In the genomic region with DNA sequence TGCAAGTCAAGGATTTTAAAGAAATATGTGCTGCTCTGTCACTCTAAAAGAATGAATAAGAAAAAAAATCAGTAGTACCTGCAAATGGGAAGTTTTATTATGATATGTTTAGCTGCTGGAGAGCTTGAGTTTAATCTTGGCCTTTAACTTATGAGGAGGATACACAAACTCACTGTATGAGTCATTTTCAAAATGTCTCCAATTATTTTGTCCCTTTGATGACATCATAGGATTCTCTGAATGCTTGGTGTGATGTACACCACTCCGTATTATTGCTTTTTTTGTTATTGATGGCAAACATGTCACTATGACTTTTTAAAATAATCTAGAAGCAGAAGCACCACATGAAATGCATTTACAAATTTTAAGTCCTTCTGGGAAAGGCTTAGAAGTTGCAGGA, we compare ENCODE assay signal across 20 cellular contexts.
DNase-seq lines count a peak whose midpoint lies in the region; ATAC-seq, FAIRE-seq and TF ChIP-seq lines count a peak whose summit lies in the region.
"Had no signal": no experiment of that assay in that cellular context is flagged by ENCODE, and none has a peak within 500 bp of the region (broad histone marks: within the 10 kb centered on the region; RNA-seq: fewer than 3 reads in every experiment).

No MANE protein-coding gene starts in this region.

- no peak for FAIRE-seq in H54 (lab: Jason Lieb, UNC)
- FAIRE-seq: GM18507 had no signal

- TF ChIP-seq CTCF in SK-N-SH (IDR thresholded peaks at IDR 0.05), result no peak
- no peak for TF ChIP-seq CTCF in epithelial cell of esophagus (IDR thresholded peaks at IDR 0.05; ENCODE audit: insufficient read depth, low read depth, low read length, missing control alignments)

- CTCF ChIA-PET in SK-N-SH (lab: Yijun Ruan, JAX), result interaction anchor here (1.2 to 28.1 kb wide), 3 partner anchors 15 to 817 kb away, joined by 4 to 563 read pairs (median 52); no protein-coding TSS in a partner anchor

- POLR2A ChIA-PET in SK-N-SH (lab: Yijun Ruan, JAX), result interaction anchor here (1.9 kb wide), 1 partner anchor 126 kb away, joined by 5 read pairs; the partner anchor contains the start of gene RALA

- H3F3A ChIP-seq in SK-N-SH (replicated peaks; ENCODE audit: insufficient read depth), result peaks cover 39% of the 10 kb centered on the region

- peak overlapping the region; percentile 14; the same call in 1 of the 2 replicates for H3K4me2 ChIP-seq in SK-N-SH
- H3K4me2 ChIP-seq: KMS-11 had no signal

- H3K79me2 ChIP-seq in SK-N-SH (ENCODE audit: insufficient read depth), result peaks cover 19% of the 10 kb centered on the region

- 0 out of 2 replicates have a peak, but pooled peaks cover 3% of the 10 kb centered on the region for H4K20me1 ChIP-seq in SK-N-SH (ENCODE audit: insufficient read depth)

- DNase-seq in H54 (ENCODE audit: insufficient read length, low spot score) (peak; percentile 80), SK-N-SH (no peak), epithelial cell of esophagus (ENCODE audit: low read depth) (peak; percentile 21), stromal cell of bone marrow (ENCODE audit: low read depth) (peak; percentile 70), aorta (no peak)
- no peak for DNase-seq in activated naive CD4-positive, alpha-beta T cell treated with anti-CD3 and anti-CD28 coated beads, Interleukin-2, amount 50 U/mL, for 16 hours
- DNase-seq: activated CD4-positive, CD25-positive, alpha-beta regulatory T cell treated with anti-CD3 and anti-CD28 coated beads, Interleukin-2, amount 50 U/mL, for 72 hours; activated naive CD8-positive, alpha-beta T cell treated with anti-CD3 and anti-CD28 coated beads, Interleukin-2, amount 50 U/mL, for 24 hours; activated T-cell treated with anti-CD3 and anti-CD28 coated beads for 4 hours; CD4-positive, alpha-beta memory T cell; foreskin melanocyte; NCI-H1417; NCI-H510A treated with DMSO at 0.1 percent for 48 hours; nephron progenitor cell; right cardiac atrium; stimulated activated CD4-positive, alpha-beta T cell treated with anti-CD3 and anti-CD28 coated beads, Interleukin-4, amount 100 ng/mL, for 1 hour; T-helper 1 cell had no signal

- peak overlapping the region in 1 of 2 experiments; percentile 55; a peak in 2 of 4 replicates for H3K27ac ChIP-seq in SK-N-SH (ENCODE audit: low read depth in 2 of 2, low read length in 1 of 2)
- H3K27ac ChIP-seq in aorta (ENCODE audit: low read depth in 1 of 2, low read length in 2 of 2), result no peak overlapping the region
- H3K27ac ChIP-seq: KMS-11 had no signal

- H3K9ac ChIP-seq in SK-N-SH, result no peak overlapping the region
- H3K9ac ChIP-seq: KMS-11 had no signal

- WGBS in SK-N-SH (ENCODE audit: low lambda C conversion rate), result 12% methylated on average over 1 of the region's 1 CpG
- WGBS in aorta, 2 donors, result 8 to 18% methylated on average over 1 of the region's 1 CpG

- no peak for TF ChIP-seq EP300 in SK-N-SH (IDR thresholded peaks at IDR 0.05; ENCODE audit: borderline replicate concordance in 1 of 2, low read depth in 1 of 2, low read length in 1 of 2)

- no peak overlapping the region for H3K4me3 ChIP-seq in SK-N-SH (ENCODE audit: low read depth in 2 of 2, low read length in 1 of 2)
- no peak overlapping the region for H3K4me3 ChIP-seq in epithelial cell of esophagus (ENCODE audit: low read length)
- no peak overlapping the region for H3K4me3 ChIP-seq in aorta (ENCODE audit: low read length in 2 of 2)

- H3K9me3 ChIP-seq in SK-N-SH (no peaks in the 10 kb centered on the region), aorta (ENCODE audit: control insufficient read depth, low read length) (no peaks in the 10 kb centered on the region)

- intact Hi-C loops in aorta (cut with DNase I), result no loop called here

- H3K4me1 ChIP-seq in SK-N-SH (ENCODE audit: control insufficient read depth in 1 of 2, insufficient read depth in 2 of 2, low read depth in 1 of 2, low read length in 1 of 2) (peaks cover under 1 to 10% of the 10 kb centered on the region in 2 experiments; a peak in 2 of 4 replicates), aorta (ENCODE audit: control insufficient read depth in 1 of 2, insufficient read depth in 2 of 2, low read length in 2 of 2) (peaks cover 0 to 4% of the 10 kb centered on the region in 2 donors)

- TF ChIP-seq RAD21 in SK-N-SH (IDR thresholded peaks at IDR 0.05; ENCODE audit: low read length), result no peak

- H3K9me2 ChIP-seq in SK-N-SH, result no peaks in the 10 kb centered on the region

- no peak for TF ChIP-seq POLR2A in H54 (IDR thresholded peaks at IDR 0.05; ENCODE audit: low read depth, low read length)

- H3K36me3 ChIP-seq in SK-N-SH (replicated peaks in 1 of 2; ENCODE audit: control insufficient read depth in 1 of 2, insufficient read depth in 2 of 2, low read length in 1 of 2), result no peaks in the 10 kb centered on the region
- H3K36me3 ChIP-seq in aorta (ENCODE audit: control insufficient read depth in 1 of 2, insufficient read depth in 2 of 2, low read length in 1 of 2), result no peaks in the 10 kb centered on the region

- ATAC-seq in aorta (ENCODE audit: low FRiP score) (no peak), GM19397 (IDR thresholded peaks at IDR 0.05; ENCODE audit: unreplicated experiment) (no peak)
- ATAC-seq: activated naive CD8-positive, alpha-beta T cell treated with anti-CD3 and anti-CD28 coated beads, Interleukin-2, amount 50 U/mL, for 24 hours; right cardiac atrium had no signal

- H3K27me3 ChIP-seq in SK-N-SH (ENCODE audit: insufficient read depth), result no peaks in the 10 kb centered on the region
- no peaks in the 10 kb centered on the region for H3K27me3 ChIP-seq in aorta (ENCODE audit: control insufficient read depth in 1 of 2, insufficient read depth in 2 of 2, low read length in 1 of 2)

- H2AFZ ChIP-seq in SK-N-SH (ENCODE audit: low read depth), result no peak overlapping the region

TF ChIP-seq in SK-N-SH, 30 proteins besides CTCF, POLR2A, EP300 and RAD21 (continues in another document):
- no peak for TF ChIP-seq FOXJ3 (CRISPR knock-in tag; IDR thresholded peaks at IDR 0.05)
- no peak for TF ChIP-seq RFX5 (IDR thresholded peaks at IDR 0.05; ENCODE audit: low read length)
- peak; percentile 87 for TF ChIP-seq FOSL2 (IDR thresholded peaks at IDR 0.05; ENCODE audit: borderline replicate concordance, low read depth)
- no peak for TF ChIP-seq RXRA (IDR thresholded peaks at IDR 0.05; ENCODE audit: borderline replicate concordance, low read depth)
- peak; percentile 4; the same call in 1 of the 2 replicates for TF ChIP-seq ELF1 (IDR thresholded peaks at IDR 0.05)
- TF ChIP-seq TAF1 (IDR thresholded peaks at IDR 0.05; ENCODE audit: borderline replicate concordance, low read depth, low read length), result no peak
- TF ChIP-seq, protein P1, sequence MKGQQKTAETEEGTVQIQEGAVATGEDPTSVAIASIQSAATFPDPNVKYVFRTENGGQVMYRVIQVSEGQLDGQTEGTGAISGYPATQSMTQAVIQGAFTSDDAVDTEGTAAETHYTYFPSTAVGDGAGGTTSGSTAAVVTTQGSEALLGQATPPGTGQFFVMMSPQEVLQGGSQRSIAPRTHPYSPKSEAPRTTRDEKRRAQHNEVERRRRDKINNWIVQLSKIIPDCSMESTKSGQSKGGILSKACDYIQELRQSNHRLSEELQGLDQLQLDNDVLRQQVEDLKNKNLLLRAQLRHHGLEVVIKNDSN (IDR thresholded peaks at IDR 0.05; ENCODE audit: borderline replicate concordance, low read depth), result no peak
- peak; percentile 36; the same call in 1 of the 2 replicates for TF ChIP-seq PBX3 (IDR thresholded peaks at IDR 0.05)
- TF ChIP-seq, protein P2, sequence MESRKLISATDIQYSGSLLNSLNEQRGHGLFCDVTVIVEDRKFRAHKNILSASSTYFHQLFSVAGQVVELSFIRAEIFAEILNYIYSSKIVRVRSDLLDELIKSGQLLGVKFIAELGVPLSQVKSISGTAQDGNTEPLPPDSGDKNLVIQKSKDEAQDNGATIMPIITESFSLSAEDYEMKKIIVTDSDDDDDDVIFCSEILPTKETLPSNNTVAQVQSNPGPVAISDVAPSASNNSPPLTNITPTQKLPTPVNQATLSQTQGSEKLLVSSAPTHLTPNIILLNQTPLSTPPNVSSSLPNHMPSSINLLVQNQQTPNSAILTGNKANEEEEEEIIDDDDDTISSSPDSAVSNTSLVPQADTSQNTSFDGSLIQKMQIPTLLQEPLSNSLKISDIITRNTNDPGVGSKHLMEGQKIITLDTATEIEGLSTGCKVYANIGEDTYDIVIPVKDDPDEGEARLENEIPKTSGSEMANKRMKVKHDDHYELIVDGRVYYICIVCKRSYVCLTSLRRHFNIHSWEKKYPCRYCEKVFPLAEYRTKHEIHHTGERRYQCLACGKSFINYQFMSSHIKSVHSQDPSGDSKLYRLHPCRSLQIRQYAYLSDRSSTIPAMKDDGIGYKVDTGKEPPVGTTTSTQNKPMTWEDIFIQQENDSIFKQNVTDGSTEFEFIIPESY (IDR thresholded peaks at IDR 0.05; ENCODE audit: borderline replicate concordance, low read depth), result no peak
- no peak for TF ChIP-seq NFIC (IDR thresholded peaks at IDR 0.05; ENCODE audit: borderline replicate concordance)
- TF ChIP-seq MXI1 (IDR thresholded peaks at IDR 0.05; ENCODE audit: low read depth, low read length), result no peak
- no peak for TF ChIP-seq RCOR1 (IDR thresholded peaks at IDR 0.05; ENCODE audit: low read length)
- no peak for TF ChIP-seq EZH2phosphoT487 (IDR thresholded peaks at IDR 0.05; ENCODE audit: borderline replicate concordance, low read depth)
- TF ChIP-seq NRF1 (IDR thresholded peaks at IDR 0.05; ENCODE audit: low read depth, low read length), result no peak
- TF ChIP-seq GATA2 (CRISPR knock-in tag; IDR thresholded peaks at IDR 0.05), result no peak
- no peak for TF ChIP-seq CHD2 (IDR thresholded peaks at IDR 0.05; ENCODE audit: low read length, partially characterized antibody)
- TF ChIP-seq SMC3 (IDR thresholded peaks at IDR 0.05; ENCODE audit: low read depth, low read length), result no peak
- no peak for TF ChIP-seq POLR2AphosphoS5 (IDR thresholded peaks at IDR 0.05; ENCODE audit: low read depth, low read length)
- peak; percentile 49; the same call in 1 of the 2 replicates for TF ChIP-seq TCF12 (IDR thresholded peaks at IDR 0.05)
- TF ChIP-seq MAX (IDR thresholded peaks at IDR 0.05; ENCODE audit: low read depth), result 0 out of 2 replicates have a peak, but pooled peaks have one; percentile 26
- no peak for TF ChIP-seq FOXM1 (IDR thresholded peaks at IDR 0.05; ENCODE audit: low read depth)

Comparison
In these comparisons a context has a peak if more than half of its experiments do, and no peak if none do; other contexts are left out.
1. DNase-seq: peak in H54 (single experiment), epithelial cell of esophagus (single experiment) and stromal cell of bone marrow (single experiment); none in SK-N-SH (single experiment), activated naive CD4-positive, alpha-beta T cell treated with anti-CD3 and anti-CD28 coated beads, Interleukin-2, amount 50 U/mL, for 16 hours (single experiment) and aorta (0 of 2).